In genomic region chr1:100184536-100184935, GRCh38 we compare ENCODE assay signal across 14 cellular contexts. TPM values are rescaled to one million over a fixed set of nuclear protein-coding genes. Genes with fewer than 3 reads are reported as not detected.
A peak's percentile ranks its signal among the peaks of the same experiment; 100 is the strongest.
DNase-seq lines count a peak whose midpoint lies in the region; ATAC-seq and TF ChIP-seq lines count a peak whose summit lies in the region.
"Had no signal": no experiment of that assay in that cellular context is flagged by ENCODE, and none has a peak within 500 bp of the region (broad histone marks: within the 10 kb centered on the region; RNA-seq: fewer than 3 reads in every experiment).

No MANE protein-coding gene starts in this region.

- TF ChIP-seq CTCF in kidney epithelial cell (IDR thresholded peaks at IDR 0.05; ENCODE audit: insufficient read depth, low read length, poor library complexity, severe bottlenecking) (no peak), hepatocyte (IDR thresholded peaks at IDR 0.05; ENCODE audit: poor library complexity) (no peak), omental fat pad (IDR thresholded peaks at IDR 0.05) (no peak)

- H3K14ac ChIP-seq in trophoblast cell (ENCODE audit: low read length) = no peak overlapping the region

- H3K9ac ChIP-seq in trophoblast cell (ENCODE audit: low read length) = no peak overlapping the region

- H2AK5ac ChIP-seq in trophoblast cell (ENCODE audit: low read length) = no peak overlapping the region

- H3K9me2 ChIP-seq in hepatocyte (replicated peaks; ENCODE audit: insufficient read depth) = no peaks in the 10 kb centered on the region

- H2BK5ac ChIP-seq in trophoblast cell (ENCODE audit: low read depth, low read length, poor library complexity) = no peak overlapping the region

- H3K4me3 ChIP-seq in kidney epithelial cell (ENCODE audit: low read depth, low read length) = no peak overlapping the region
- H3K4me3 ChIP-seq in hepatocyte = no peak overlapping the region
- H3K4me3 ChIP-seq in trophoblast cell (ENCODE audit: low read depth, low read length) = no peak overlapping the region
- H3K4me3 ChIP-seq: cardiac muscle cell, suprapubic skin had no signal

- no peak overlapping the region for H4K12ac ChIP-seq in trophoblast cell (ENCODE audit: low read depth, low read length)

- H2AFZ ChIP-seq in hepatocyte (no peak overlapping the region), trophoblast cell (ENCODE audit: insufficient read depth, low read length, poor library complexity) (no peak overlapping the region)

- H3K23ac ChIP-seq in trophoblast cell (ENCODE audit: low read length) = no peak overlapping the region

- no peak overlapping the region for H2BK12ac ChIP-seq in trophoblast cell (ENCODE audit: low read length)

- no peak overlapping the region for H3K4ac ChIP-seq in trophoblast cell (ENCODE audit: low read depth, low read length)

- no peaks in the 10 kb centered on the region for H3K9me3 ChIP-seq in hepatocyte (ENCODE audit: low read depth)
- no peaks in the 10 kb centered on the region for H3K9me3 ChIP-seq in trophoblast cell (ENCODE audit: insufficient read depth, low read depth, low read length)
- H3K9me3 ChIP-seq: suprapubic skin had no signal

- H4K91ac ChIP-seq in trophoblast cell (ENCODE audit: low read depth, low read length) = no peak overlapping the region

- ATAC-seq in GM18858 (IDR thresholded peaks at IDR 0.05; ENCODE audit: unreplicated experiment) (peak; percentile 92), GM21723 (IDR thresholded peaks at IDR 0.05; ENCODE audit: unreplicated experiment) (peak; percentile 66), HG03575 (IDR thresholded peaks at IDR 0.05; ENCODE audit: extremely low read depth, insufficient number of reproducible peaks, low FRiP score, unreplicated experiment) (peak; percentile 66), omental fat pad (ENCODE audit: low FRiP score) (no peak)

- DNase-seq in kidney epithelial cell (ENCODE audit: low read depth) (peak; percentile 19), hepatocyte (ENCODE audit: low spot score) (no peak), trophoblast cell (no peak), omental fat pad (ENCODE audit: low spot score) (no peak), mesenteric fat pad (ENCODE audit: low spot score) (no peak)
- DNase-seq: activated CD8-positive, alpha-beta memory T cell treated with anti-CD3 and anti-CD28 coated beads, Interleukin-2, amount 50 U/mL, for 4 hours; HCEC 1CT; SHP77 had no signal

- no peaks in the 10 kb centered on the region for H3K4me1 ChIP-seq in hepatocyte (ENCODE audit: insufficient read depth)
- no peaks in the 10 kb centered on the region for H3K4me1 ChIP-seq in trophoblast cell (ENCODE audit: control insufficient read depth in 1 of 2, insufficient read depth in 2 of 2, low read length in 2 of 2)
- H3K4me1 ChIP-seq: suprapubic skin had no signal

- H3K27me3 ChIP-seq in kidney epithelial cell (ENCODE audit: control insufficient read depth, insufficient read depth, low read length) = no peaks in the 10 kb centered on the region
- no peaks in the 10 kb centered on the region for H3K27me3 ChIP-seq in hepatocyte
- no peaks in the 10 kb centered on the region for H3K27me3 ChIP-seq in trophoblast cell (ENCODE audit: insufficient read depth, low read length)
- H3K27me3 ChIP-seq: cardiac muscle cell, suprapubic skin had no signal

- no peaks in the 10 kb centered on the region for H4K20me1 ChIP-seq in hepatocyte (ENCODE audit: insufficient read depth, poor library complexity, severe bottlenecking)

- WGBS in hepatocyte (ENCODE audit: low lambda C conversion rate, missing lambda C conversion rate) = 56% methylated on average over 1 of the region's 1 CpG
- no CpG with 5 or more reads among the region's 1 CpG for WGBS in trophoblast cell (ENCODE audit: extremely low coverage, insufficient coverage, insufficient read length)

- no peak overlapping the region for H3K18ac ChIP-seq in trophoblast cell (ENCODE audit: low read length)

- no peak overlapping the region for H2BK120ac ChIP-seq in trophoblast cell (ENCODE audit: insufficient read depth, low read length, poor library complexity)

- no peak overlapping the region for H3K27ac ChIP-seq in hepatocyte
- H3K27ac ChIP-seq in trophoblast cell (ENCODE audit: low read depth, low read length) = no peak overlapping the region
- H3K27ac ChIP-seq: cardiac muscle cell, suprapubic skin had no signal

- no peak overlapping the region for H3K4me2 ChIP-seq in hepatocyte
- H3K4me2 ChIP-seq in trophoblast cell (ENCODE audit: low read length) = no peak overlapping the region

- no peaks in the 10 kb centered on the region for H3K79me2 ChIP-seq in hepatocyte
- H3K79me2 ChIP-seq in trophoblast cell (ENCODE audit: control insufficient read depth, insufficient read depth, low read length, poor library complexity) = no peaks in the 10 kb centered on the region

- H3K36me3 ChIP-seq in kidney epithelial cell (ENCODE audit: control insufficient read depth, insufficient read depth, low read length) = no peaks in the 10 kb centered on the region
- H3K36me3 ChIP-seq in hepatocyte (replicated peaks; ENCODE audit: insufficient read depth, low read depth) = no peaks in the 10 kb centered on the region
- no peaks in the 10 kb centered on the region for H3K36me3 ChIP-seq in trophoblast cell (ENCODE audit: control insufficient read depth in 1 of 2, insufficient read depth in 2 of 2, low read length in 2 of 2)
- H3K36me3 ChIP-seq: cardiac muscle cell, suprapubic skin had no signal

- no peak overlapping the region for H4K8ac ChIP-seq in trophoblast cell (ENCODE audit: low read depth, low read length)

- no peaks in the 10 kb centered on the region for H3K79me1 ChIP-seq in trophoblast cell (ENCODE audit: low read length)

RNA-seq across cellular contexts. Expression of gene LRRC39, which starts 6.5 kb away (rescaled TPM):
- total RNA-seq in kidney epithelial cell (0.08 and 0.41 TPM in 2 replicates), hepatocyte (0.68 and 1.2 TPM in 2 replicates), omental fat pad (1 to 10 TPM in 3 of 4 donors, under 1 TPM in 1; 0.50 to 1.4 (median 1.2) TPM), mesenteric fat pad (1.0 TPM)
- polyA plus RNA-seq in hepatocyte = 0.88 and 1.1 TPM in 2 replicates
- polyA plus RNA-seq in trophoblast cell (2013) = 0.42 and 0.46 TPM in 2 replicates
- total RNA-seq: fibroblast of villous mesenchyme had no signal

RNA-seq across cellular contexts. Expression of gene TRMT13, which starts 51.6 kb away (rescaled TPM):
- total RNA-seq in kidney epithelial cell (17.3 and 19.9 TPM in 2 replicates), hepatocyte (13.7 and 18.8 TPM in 2 replicates), omental fat pad (10 to 100 TPM in 3 of 4 donors, 1 to 10 TPM in 1; 9.3 to 21.1 (median 15.8) TPM), mesenteric fat pad (14.4 TPM)
- 8.9 and 9.6 TPM in 2 replicates for polyA plus RNA-seq in hepatocyte
- polyA plus RNA-seq in trophoblast cell (2013) = 6.4 and 7.5 TPM in 2 replicates

RNA-seq across cellular contexts. Expression of gene SASS6, which starts 51.8 kb away (rescaled TPM):
- total RNA-seq in kidney epithelial cell (3.6 and 5.3 TPM in 2 replicates), hepatocyte (4.5 and 7.5 TPM in 2 replicates), omental fat pad (1 to 10 TPM; 1.2 to 4.6 (median 2.0) TPM), mesenteric fat pad (2.2 TPM)
- 1.9 and 2.7 TPM in 2 replicates for polyA plus RNA-seq in hepatocyte
- polyA plus RNA-seq in trophoblast cell (2013) = 7.6 and 7.7 TPM in 2 replicates
